In genomic region chr16:4860727-4861342, GRCh38 we compare ENCODE assay signal across 17 cellular contexts. TPM values are rescaled to one million over a fixed set of nuclear protein-coding genes. Genes with fewer than 3 reads are reported as not detected.
A peak's percentile ranks its signal among the peaks of the same experiment; 100 is the strongest.
DNase-seq lines count a peak whose midpoint lies in the region; ATAC-seq and TF ChIP-seq lines count a peak whose summit lies in the region.
"Had no signal": no experiment of that assay in that cellular context is flagged by ENCODE, and none has a peak within 500 bp of the region (broad histone marks: within the 10 kb centered on the region; RNA-seq: fewer than 3 reads in every experiment).

No MANE protein-coding gene starts in this region.

- no peaks in the 10 kb centered on the region for H3K9me3 Mint-ChIP-seq in stimulated activated effector memory CD8-positive, alpha-beta T cell treated with anti-CD3 and anti-CD28 coated beads, Interleukin-12 subunit alpha, Interleukin-12 subunit beta, amount 100 ng/mL, for 72 hours
- H3K9me3 Mint-ChIP-seq: CD4-positive, alpha-beta T cell; GM23338; H9 had no signal

- H3K27ac ChIP-seq in left ventricle myocardium inferior (replicated peaks): peak overlapping the region; percentile 65
- peak overlapping the region in 4 of 10 donors; percentile 17 to 65 (median 47) for H3K27ac ChIP-seq in heart right ventricle
- no peak overlapping the region for H3K27ac ChIP-seq in prostate gland
- H3K27ac ChIP-seq: BLaER1 treated with 17β-estradiol and CSF1 and Interleukin-3, amounts not matched to agents 10 nM and 100 nM had no signal

- H3K4me3 ChIP-seq in left ventricle myocardium inferior: no peak overlapping the region
- no peak overlapping the region for H3K4me3 ChIP-seq in heart right ventricle
- H3K4me3 ChIP-seq in prostate gland: no peak overlapping the region
- H3K4me3 ChIP-seq: BLaER1 treated with 17β-estradiol and CSF1 and Interleukin-3, amounts not matched to agents 10 nM and 100 nM; GM23338 had no signal

- H3K36me3 Mint-ChIP-seq in stimulated activated effector memory CD8-positive, alpha-beta T cell treated with anti-CD3 and anti-CD28 coated beads, Interleukin-12 subunit alpha, Interleukin-12 subunit beta, amount 100 ng/mL, for 72 hours: peaks cover 88% of the 10 kb centered on the region

- no peak for DNase-seq in left ventricle myocardium inferior
- no peak for DNase-seq in heart right ventricle
- peak; percentile 73 for DNase-seq in G401 (ENCODE audit: low spot score)
- DNase-seq in cerebellum (ENCODE audit: low spot score): peak; percentile 59
- DNase-seq in stimulated activated effector memory CD8-positive, alpha-beta T cell treated with anti-CD3 and anti-CD28 coated beads, Interleukin-12 subunit alpha, Interleukin-12 subunit beta, amount 100 ng/mL, for 72 hours (ENCODE audit: low spot score in 2 of 2): no peak
- no peak for DNase-seq in prostate gland (ENCODE audit: low spot score)
- DNase-seq in head of caudate nucleus: no peak
- DNase-seq: CD4-positive, alpha-beta T cell; H9; Karpas-422; NCI-H1105; NCI-H1436 treated with DMSO at 0.1 percent for 48 hours; NCI-H1930; NCI-H526 treated with DMSO at 0.1 percent for 48 hours; SHP77 treated with DMSO at 0.1 percent for 48 hours had no signal

- intact Hi-C loops in left ventricle myocardium inferior (cut with micrococcal nuclease) (no loop called here), heart right ventricle (cut with DNase I) (loop anchor here in 1 of 10 donors (10.0 kb wide), 1 partner anchor 56 kb away; the partner anchor contains the start of gene ROGDI), prostate gland (cut with DNase I) (no loop called here), head of caudate nucleus (cut with DNase I) (no loop called here)

- no peaks in the 10 kb centered on the region for H3K9me3 ChIP-seq in left ventricle myocardium inferior (replicated peaks)
- H3K9me3 ChIP-seq in heart right ventricle: no peaks in the 10 kb centered on the region
- H3K9me3 ChIP-seq in prostate gland: no peaks in the 10 kb centered on the region
- H3K9me3 ChIP-seq: BLaER1 treated with 17β-estradiol and CSF1 and Interleukin-3, amounts not matched to agents 10 nM and 100 nM had no signal

- H3K27me3 ChIP-seq in left ventricle myocardium inferior (ENCODE audit: low read depth): no peaks in the 10 kb centered on the region
- no peaks in the 10 kb centered on the region for H3K27me3 ChIP-seq in heart right ventricle
- H3K27me3 ChIP-seq in prostate gland (replicated peaks; ENCODE audit: insufficient read depth): no peaks in the 10 kb centered on the region
- H3K27me3 ChIP-seq: BLaER1 treated with 17β-estradiol and CSF1 and Interleukin-3, amounts not matched to agents 10 nM and 100 nM had no signal

- TF ChIP-seq CTCF in left ventricle myocardium inferior (IDR thresholded peaks at IDR 0.05; ENCODE audit: borderline replicate concordance) (no peak), heart right ventricle (IDR thresholded peaks at IDR 0.05) (no peak), prostate gland (IDR thresholded peaks at IDR 0.05) (no peak)

- in situ Hi-C loops in G401 (cut with HindIII; ENCODE audit: low sequenced_read_pairs): no loop called here

- no peak for TF ChIP-seq POLR2A in prostate gland (IDR thresholded peaks at IDR 0.05)

- peaks cover 74% of the 10 kb centered on the region for H3K36me3 ChIP-seq in left ventricle myocardium inferior
- peaks cover 0 to 93% (median 44%) of the 10 kb centered on the region in 9 donors for H3K36me3 ChIP-seq in heart right ventricle
- peaks cover 0 to 17% of the 10 kb centered on the region in 2 donors for H3K36me3 ChIP-seq in prostate gland

- no peak for ATAC-seq in heart right ventricle
- no peak for ATAC-seq in stimulated activated effector memory CD8-positive, alpha-beta T cell treated with anti-CD3 and anti-CD28 coated beads, Interleukin-12 subunit alpha, Interleukin-12 subunit beta, amount 100 ng/mL, for 72 hours
- ATAC-seq: GM23338 had no signal

- H3K4me1 Mint-ChIP-seq in stimulated activated effector memory CD8-positive, alpha-beta T cell treated with anti-CD3 and anti-CD28 coated beads, Interleukin-12 subunit alpha, Interleukin-12 subunit beta, amount 100 ng/mL, for 72 hours: peaks cover 7% of the 10 kb centered on the region
- H3K4me1 Mint-ChIP-seq: GM23338 had no signal

- no peak overlapping the region for H3K4me3 Mint-ChIP-seq in stimulated activated effector memory CD8-positive, alpha-beta T cell treated with anti-CD3 and anti-CD28 coated beads, Interleukin-12 subunit alpha, Interleukin-12 subunit beta, amount 100 ng/mL, for 72 hours
- H3K4me3 Mint-ChIP-seq: CD4-positive, alpha-beta T cell; GM23338; H9 had no signal

- H3K27ac Mint-ChIP-seq in stimulated activated effector memory CD8-positive, alpha-beta T cell treated with anti-CD3 and anti-CD28 coated beads, Interleukin-12 subunit alpha, Interleukin-12 subunit beta, amount 100 ng/mL, for 72 hours: peak overlapping the region; percentile 70
- H3K27ac Mint-ChIP-seq: CD4-positive, alpha-beta T cell; GM23338 had no signal

- 79 to 84% methylated on average over 14 of the region's 14 CpGs for WGBS in heart right ventricle, 2 donors
- 94% methylated on average over 14 of the region's 14 CpGs for WGBS in prostate gland

- H3K4me1 ChIP-seq in left ventricle myocardium inferior: peaks cover 56% of the 10 kb centered on the region
- peaks cover 0 to 51% (median 21%) of the 10 kb centered on the region in 9 donors for H3K4me1 ChIP-seq in heart right ventricle
- H3K4me1 ChIP-seq in prostate gland (replicated peaks): no peaks in the 10 kb centered on the region

RNA-seq across cellular contexts. Expression of gene UBN1, which starts 13.6 kb away (rescaled TPM):
- total RNA-seq in left ventricle myocardium inferior (41.1 TPM), heart right ventricle (10 to 100 TPM; 28.1 to 56.9 (median 31.1) TPM), cerebellum (18.1 TPM), prostate gland (10 to 100 TPM; 28.2 to 56.9 TPM)
- polyA plus RNA-seq in heart right ventricle: 10 to 100 TPM; 11.3 to 16.5 TPM
- total RNA-seq in G401 (2014; rRNA removed; shearing (Covaris generic)): 22.6 and 24.7 TPM in 2 replicates

RNA-seq across cellular contexts. Expression of gene GLYR1, which starts 13.7 kb away (rescaled TPM):
- 86.7 TPM for total RNA-seq in left ventricle myocardium inferior
- 100 to 1,000 TPM in 1 of 10 donors, 10 to 100 TPM in 9; 70.9 to 105 (median 75.1) TPM for total RNA-seq in heart right ventricle
- polyA plus RNA-seq in heart right ventricle: 10 to 100 TPM; 36.5 to 56.3 TPM
- 79.9 and 82.0 TPM in 2 replicates for total RNA-seq in G401 (2014; rRNA removed; shearing (Covaris generic))
- total RNA-seq in cerebellum: 55.9 TPM
- 10 to 100 TPM; 57.4 to 60.8 TPM for total RNA-seq in prostate gland

RNA-seq across cellular contexts. Expression of gene ROGDI, which starts 58.4 kb away (rescaled TPM):
- total RNA-seq in left ventricle myocardium inferior: 97.4 TPM
- 100 to 1,000 TPM in 4 of 10 donors, 10 to 100 TPM in 6; 77.6 to 123 (median 96.9) TPM for total RNA-seq in heart right ventricle
- polyA plus RNA-seq in heart right ventricle: 100 to 1,000 TPM in 1 of 2 donors, 10 to 100 TPM in 1; 44.1 to 148 TPM
- 25.9 and 30.4 TPM in 2 replicates for total RNA-seq in G401 (2014; rRNA removed; shearing (Covaris generic))
- 37.2 TPM for total RNA-seq in cerebellum
- total RNA-seq in prostate gland: 10 to 100 TPM; 37.5 to 46.9 TPM

Comparison
In these comparisons a context has a peak if more than half of its experiments do, and no peak if none do; other contexts are left out.
1. DNase-seq: peak in G401 (single experiment) and cerebellum (single experiment); none in left ventricle myocardium inferior (single experiment), heart right ventricle (0 of 2), stimulated activated effector memory CD8-positive, alpha-beta T cell treated with anti-CD3 and anti-CD28 coated beads, Interleukin-12 subunit alpha, Interleukin-12 subunit beta, amount 100 ng/mL, for 72 hours (0 of 2), prostate gland (single experiment) and head of caudate nucleus (0 of 42).